In the genomic region with DNA sequence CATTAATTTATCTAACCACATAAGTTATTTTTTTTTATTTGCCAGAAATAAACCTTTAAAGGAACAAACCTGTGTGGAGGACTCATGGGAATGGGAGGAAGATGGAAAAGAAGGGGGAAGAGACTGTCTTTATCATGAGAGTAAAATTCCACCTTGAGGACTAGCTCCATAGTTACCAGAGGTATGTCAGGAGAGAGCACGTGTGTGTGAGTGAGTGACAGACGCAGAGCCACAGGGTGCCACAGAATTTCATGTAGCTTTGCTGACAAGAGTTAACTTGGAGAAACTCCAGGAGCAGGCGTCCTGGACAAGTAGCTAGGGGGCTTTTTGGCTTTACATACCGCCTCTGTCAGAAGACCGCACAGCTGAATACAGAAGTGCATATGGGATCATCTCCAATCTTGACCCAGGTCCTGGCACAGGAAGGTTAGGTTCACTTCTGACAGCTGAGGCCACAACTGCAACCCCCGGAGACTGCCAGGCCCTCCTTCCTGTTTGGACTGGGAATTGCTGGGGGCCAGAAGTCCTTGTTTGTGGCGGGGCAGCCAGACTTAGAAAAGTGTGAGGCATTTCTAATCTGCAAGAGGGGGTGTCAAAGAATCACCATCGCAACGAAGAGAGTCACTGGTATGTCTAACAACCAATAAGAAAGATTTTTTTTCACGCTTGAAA, we compare ENCODE assay signal across 15 cellular contexts.
DNase-seq lines count a peak whose midpoint lies in the region; ATAC-seq and TF ChIP-seq lines count a peak whose summit lies in the region.
"Had no signal": no experiment of that assay in that cellular context is flagged by ENCODE, and none has a peak within 500 bp of the region (broad histone marks: within the 10 kb centered on the region; RNA-seq: fewer than 3 reads in every experiment).

No MANE protein-coding gene starts in this region.

- no peaks in the 10 kb centered on the region for H3K9me2 ChIP-seq in SK-N-SH

- H3K9me3 ChIP-seq in SK-N-SH (no peaks in the 10 kb centered on the region), mesenchymal stem cell (ENCODE audit: control insufficient read depth, low read length) (peaks cover 3% of the 10 kb centered on the region), sigmoid colon (no peaks in the 10 kb centered on the region)
- H3K9me3 ChIP-seq: BLaER1 treated with 17β-estradiol and CSF1 and Interleukin-3, amounts not matched to agents 10 nM and 100 nM had no signal

- H2AFZ ChIP-seq in SK-N-SH (ENCODE audit: low read depth), result no peak overlapping the region
- H2AFZ ChIP-seq in mesenchymal stem cell (ENCODE audit: low read depth, low read length), result no peak overlapping the region

- H3K27ac ChIP-seq in SK-N-SH (ENCODE audit: low read depth in 2 of 2, low read length in 1 of 2) (peak overlapping the region in 1 of 2 experiments; percentile 66; a peak in 2 of 4 replicates), mesenchymal stem cell (ENCODE audit: low read length, poor library complexity, severe bottlenecking) (no peak overlapping the region), sigmoid colon (peak overlapping the region in 2 of 4 donors; percentile 67 to 82)
- H3K27ac ChIP-seq: 22Rv1; BLaER1 treated with 17β-estradiol and CSF1 and Interleukin-3, amounts not matched to agents 10 nM and 100 nM had no signal

- H3K4me1 Mint-ChIP-seq in WTC11, result peaks cover 38% of the 10 kb centered on the region

- H2BK15ac ChIP-seq in mesenchymal stem cell (ENCODE audit: low read depth, poor library complexity, severe bottlenecking), result no peak overlapping the region

- H2BK12ac ChIP-seq in mesenchymal stem cell (ENCODE audit: low read length in 2 of 2), result no peak overlapping the region

- no peak overlapping the region for H3K23ac ChIP-seq in mesenchymal stem cell (ENCODE audit: low read length in 2 of 2)

- H3K4me3 ChIP-seq in SK-N-SH (ENCODE audit: low read depth in 2 of 2, low read length in 1 of 2), result no peak overlapping the region
- H3K4me3 ChIP-seq in mesenchymal stem cell (ENCODE audit: insufficient read depth in 1 of 2, low read depth in 1 of 2, low read length in 2 of 2), result no peak overlapping the region
- H3K4me3 ChIP-seq in sigmoid colon, result no peak overlapping the region
- H3K4me3 ChIP-seq: BLaER1 treated with 17β-estradiol and CSF1 and Interleukin-3, amounts not matched to agents 10 nM and 100 nM had no signal

- no peak overlapping the region for H3K14ac ChIP-seq in mesenchymal stem cell (ENCODE audit: low read length in 2 of 2)

- 96% methylated on average over 5 of the region's 10 CpGs for WGBS in SK-N-SH (ENCODE audit: low lambda C conversion rate)
- WGBS in mesenchymal stem cell, result 78% methylated on average over 10 of the region's 10 CpGs
- 71 to 75% methylated on average over 10 of the region's 10 CpGs for WGBS in sigmoid colon, 2 donors

- no peak for TF ChIP-seq CTCF in SK-N-SH (IDR thresholded peaks at IDR 0.05)
- no peak for TF ChIP-seq CTCF in WTC11 (IDR thresholded peaks at IDR 0.05)
- no peak for TF ChIP-seq CTCF in sigmoid colon (IDR thresholded peaks at IDR 0.05)
- no peak for TF ChIP-seq CTCF in GM10248 (IDR thresholded peaks at IDR 0.05; ENCODE audit: control extremely low read depth, extremely low read depth, low read depth, missing control alignments)

- H4K91ac ChIP-seq in mesenchymal stem cell (ENCODE audit: low read length), result no peak overlapping the region

- intact Hi-C loops in sigmoid colon (cut with DNase I), result loop anchor here (5.0 kb wide), 1 partner anchor 62 kb away; no protein-coding TSS in a partner anchor

- H3F3A ChIP-seq in SK-N-SH (replicated peaks; ENCODE audit: insufficient read depth), result peaks cover 38% of the 10 kb centered on the region

- no peak overlapping the region for H3K18ac ChIP-seq in mesenchymal stem cell (ENCODE audit: low read depth in 1 of 2, low read length in 2 of 2)

- no peak for ATAC-seq in SK-N-SH treated with all-trans-retinoic acid at 6 μM for 48 hours
- no peak for ATAC-seq in WTC11

- no peak overlapping the region for H3K4ac ChIP-seq in mesenchymal stem cell (ENCODE audit: low read depth in 1 of 2, low read length in 2 of 2)

- H3K27me3 ChIP-seq in SK-N-SH (ENCODE audit: insufficient read depth) (no peaks in the 10 kb centered on the region), mesenchymal stem cell (ENCODE audit: control insufficient read depth in 1 of 2, insufficient read depth in 1 of 2, low read length in 2 of 2) (no peaks in the 10 kb centered on the region), sigmoid colon (no peaks in the 10 kb centered on the region)
- H3K27me3 ChIP-seq: BLaER1 treated with 17β-estradiol and CSF1 and Interleukin-3, amounts not matched to agents 10 nM and 100 nM had no signal

- H4K20me1 ChIP-seq in SK-N-SH (ENCODE audit: insufficient read depth), result no peaks in the 10 kb centered on the region
- H4K20me1 ChIP-seq: BLaER1 treated with 17β-estradiol and CSF1 and Interleukin-3, amounts not matched to agents 10 nM and 100 nM had no signal

- no peak overlapping the region for H3K27ac Mint-ChIP-seq in WTC11

- no peak for TF ChIP-seq POLR2A in sigmoid colon (IDR thresholded peaks at IDR 0.05)

- peak overlapping the region; percentile 79 for H2AK5ac ChIP-seq in mesenchymal stem cell (ENCODE audit: low read length, severe bottlenecking)

- H2BK5ac ChIP-seq in mesenchymal stem cell (ENCODE audit: low read depth, low read length, poor library complexity, severe bottlenecking), result no peak overlapping the region

- H3K9me3 Mint-ChIP-seq in WTC11, result 0 out of 2 replicates have a peak, but pooled peaks cover 4% of the 10 kb centered on the region

- TF ChIP-seq EP300 in SK-N-SH (IDR thresholded peaks at IDR 0.05; ENCODE audit: borderline replicate concordance in 1 of 2, low read depth in 1 of 2, low read length in 1 of 2), result no peak
- no peak for TF ChIP-seq EP300 in sigmoid colon (IDR thresholded peaks at IDR 0.05)

- TF ChIP-seq RAD21 in SK-N-SH (IDR thresholded peaks at IDR 0.05; ENCODE audit: low read length), result no peak

- 0 out of 2 replicates have a peak, but pooled peaks cover 7% of the 10 kb centered on the region for H3K36me3 Mint-ChIP-seq in WTC11

- H3K27me3 Mint-ChIP-seq in WTC11 (ENCODE audit: low read depth), result no peaks in the 10 kb centered on the region

- POLR2A ChIA-PET in SK-N-SH (lab: Yijun Ruan, JAX), result no interaction called here
- POLR2A ChIA-PET in WTC11 (lab: Charles Lee), result interaction anchor here (0.8 to 1.2 kb wide), 2 partner anchors 201 to 203 kb away, joined by 3 read pairs; no protein-coding TSS in a partner anchor
- POLR2A ChIA-PET in GM10248 (lab: Yijun Ruan, JAX), result no interaction called here

- peaks cover 5% of the 10 kb centered on the region for H3K79me1 ChIP-seq in mesenchymal stem cell (replicated peaks; ENCODE audit: low read length, poor library complexity, severe bottlenecking)

- CTCF ChIA-PET in SK-N-SH (lab: Yijun Ruan, JAX), result interaction anchor here (0.6 to 1.0 kb wide), 2 partner anchors 16 to 250 kb away, joined by 3 to 5 read pairs; no protein-coding TSS in a partner anchor
- CTCF ChIA-PET in WTC11 (lab: Charles Lee), result interaction anchor here (0.7 to 10.9 kb wide), 3 partner anchors 9 to 201 kb away, joined by 3 to 131 read pairs (median 4); a partner anchor contains a TSS
- CTCF ChIA-PET in GM10248 (lab: Yijun Ruan, JAX), result interaction anchor here (1.0 to 1.3 kb wide), 2 partner anchors 22 to 102 kb away, joined by 3 read pairs; no protein-coding TSS in a partner anchor

- no peak overlapping the region for H3K4me3 Mint-ChIP-seq in WTC11

- H2BK120ac ChIP-seq in mesenchymal stem cell (ENCODE audit: low read depth, low read length), result no peak overlapping the region

- H3K36me3 ChIP-seq in SK-N-SH (replicated peaks in 1 of 2; ENCODE audit: control insufficient read depth in 1 of 2, insufficient read depth in 2 of 2, low read length in 1 of 2) (peaks cover 16 to 31% of the 10 kb centered on the region in 2 experiments), mesenchymal stem cell (ENCODE audit: control insufficient read depth in 1 of 2, insufficient read depth in 2 of 2, low read depth in 1 of 2, low read length in 2 of 2) (peaks cover 11 to 44% of the 10 kb centered on the region in 2 experiments), sigmoid colon (peaks cover 0 to 58% (median 27%) of the 10 kb centered on the region in 4 donors)

- peaks cover 3% of the 10 kb centered on the region; the same call in 1 of the 2 replicates for H3K79me2 ChIP-seq in SK-N-SH (ENCODE audit: insufficient read depth)

- 0 out of 2 replicates have a peak overlapping the region, but pooled peaks have one; percentile 27 for H3K9ac ChIP-seq in SK-N-SH
- H3K9ac ChIP-seq in mesenchymal stem cell (ENCODE audit: low read length), result no peak overlapping the region
- H3K9ac ChIP-seq: BLaER1 treated with 17β-estradiol and CSF1 and Interleukin-3, amounts not matched to agents 10 nM and 100 nM had no signal

- H3K4me2 ChIP-seq in SK-N-SH (no peak overlapping the region), mesenchymal stem cell (ENCODE audit: low read length, poor library complexity, severe bottlenecking) (no peak overlapping the region)
- H3K4me2 ChIP-seq: BLaER1 treated with 17β-estradiol and CSF1 and Interleukin-3, amounts not matched to agents 10 nM and 100 nM had no signal

- no peak overlapping the region for H4K8ac ChIP-seq in mesenchymal stem cell (ENCODE audit: low read length)

- peaks cover 3 to 34% of the 10 kb centered on the region in 2 experiments for H3K4me1 ChIP-seq in SK-N-SH (ENCODE audit: control insufficient read depth in 1 of 2, insufficient read depth in 2 of 2, low read depth in 1 of 2, low read length in 1 of 2)
- H3K4me1 ChIP-seq in mesenchymal stem cell (ENCODE audit: control insufficient read depth, insufficient read depth, low read depth, low read length), result peaks cover 55% of the 10 kb centered on the region
- H3K4me1 ChIP-seq in sigmoid colon, result peaks cover 0 to 64% (median 40%) of the 10 kb centered on the region in 4 donors

- DNase-seq in SK-N-SH, result no peak
- DNase-seq in WTC11 (ENCODE audit: low spot score), result no peak
- no peak for DNase-seq in mesenchymal stem cell
- DNase-seq in sigmoid colon, result peak; percentile 60
- DNase-seq in medulla oblongata (ENCODE audit: extremely low spot score), result no peak
- DNase-seq in middle frontal gyrus (ENCODE audit: extremely low spot score, low spot score), result no peak
- no peak for DNase-seq in GM10248 (ENCODE audit: extremely low spot score)
- DNase-seq: DMS153, EL, NCI-H1436 treated with DMSO at 0.1 percent for 48 hours, NCI-H2081, NCI-H510A treated with DMSO at 0.1 percent for 48 hours had no signal

TF ChIP-seq in SK-N-SH, 30 proteins besides CTCF, POLR2A, EP300 and RAD21 (continues in another document):
- TF ChIP-seq FOXJ3 (CRISPR knock-in tag; IDR thresholded peaks at IDR 0.05) (no peak), RCOR1 (IDR thresholded peaks at IDR 0.05; ENCODE audit: low read length) (no peak)

TF ChIP-seq in WTC11, 78 proteins besides CTCF, POLR2A, EP300 and RAD21:
- TF ChIP-seq ZNF317 (CRISPR knock-in tag; IDR thresholded peaks at IDR 0.05; ENCODE audit: borderline replicate concordance, low read depth), result peak; percentile 54; the same call in 1 of the 2 replicates
- TF ChIP-seq, protein P1, sequence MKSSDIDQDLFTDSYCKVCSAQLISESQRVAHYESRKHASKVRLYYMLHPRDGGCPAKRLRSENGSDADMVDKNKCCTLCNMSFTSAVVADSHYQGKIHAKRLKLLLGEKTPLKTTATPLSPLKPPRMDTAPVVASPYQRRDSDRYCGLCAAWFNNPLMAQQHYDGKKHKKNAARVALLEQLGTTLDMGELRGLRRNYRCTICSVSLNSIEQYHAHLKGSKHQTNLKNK (CRISPR knock-in tag; IDR thresholded peaks at IDR 0.05), result no peak
